1 cellular context compared by ENCODE assay signal in genomic region chr2:15730545-15731212, GRCh38.
A peak's percentile ranks its signal among the peaks of the same experiment; 100 is the strongest.
TF ChIP-seq lines count a peak whose summit lies in the region.

No MANE protein-coding gene starts in this region.

TF ChIP-seq in K562, 482 proteins besides CTCF, POLR2A, EP300 and RAD21 (continued from another document):
- TF ChIP-seq ZBTB34 (CRISPR knock-in tag; IDR thresholded peaks at IDR 0.05) (no peak), CHCHD3 (CRISPR knock-in tag; IDR thresholded peaks at IDR 0.05) (no peak), ZC3H4 (CRISPR knock-in tag; IDR thresholded peaks at IDR 0.05; ENCODE audit: borderline replicate concordance) (no peak), ZNF384 (IDR thresholded peaks at IDR 0.05; ENCODE audit: low read depth, low read length) (no peak), TAF9B (IDR thresholded peaks at IDR 0.05; ENCODE audit: partially characterized antibody) (peak; percentile 97), GTF2F1 (IDR thresholded peaks at IDR 0.05; ENCODE audit: low read depth, low read length) (no peak), RB1 (IDR thresholded peaks at IDR 0.05; ENCODE audit: low read depth) (peak; percentile 34; the same call in 1 of the 2 replicates), NFIC (IDR thresholded peaks at IDR 0.05) (peak; percentile 99), ZBTB33 (CRISPR knock-in tag; IDR thresholded peaks at IDR 0.05) (no peak), IFI16 (CRISPR knock-in tag; IDR thresholded peaks at IDR 0.05) (no peak), STAG1 (CRISPR knock-in tag; IDR thresholded peaks at IDR 0.05; ENCODE audit: borderline replicate concordance) (no peak), TAL1 (IDR thresholded peaks at IDR 0.05) (peak; percentile 59), POU5F1 (IDR thresholded peaks at IDR 0.05; ENCODE audit: borderline replicate concordance, low read depth, low read length, partially characterized antibody) (no peak), THRAP3 (IDR thresholded peaks at IDR 0.05; ENCODE audit: borderline replicate concordance) (no peak), HDAC6 (IDR thresholded peaks at IDR 0.05; ENCODE audit: low read depth, low read length) (no peak), TBL1XR1 (IDR thresholded peaks at IDR 0.05; ENCODE audit: low read length in 2 of 2) (peak in 1 of 2 experiments; percentile 50; a peak in 1 of 4 replicates), ZNF408 (CRISPR knock-in tag; IDR thresholded peaks at IDR 0.05; ENCODE audit: low read depth) (no peak), ZNF764 (CRISPR knock-in tag; IDR thresholded peaks at IDR 0.05; ENCODE audit: low read depth) (no peak), ETV1 (tag; conservative IDR thresholded peaks at IDR 0.05; ENCODE audit: low read depth) (no peak), STAT5A (IDR thresholded peaks at IDR 0.05; ENCODE audit: borderline replicate concordance, low read length) (no peak; the same call in 1 of the 2 replicates), SFPQ (IDR thresholded peaks at IDR 0.05; ENCODE audit: low read depth, low read length) (no peak), RFX7 (CRISPR knock-in tag; IDR thresholded peaks at IDR 0.05) (no peak), ETS2 (tag; IDR thresholded peaks at IDR 0.05; ENCODE audit: borderline replicate concordance, poor library complexity, severe bottlenecking) (no peak), RBM14 (IDR thresholded peaks at IDR 0.05; ENCODE audit: borderline replicate concordance, insufficient read depth, low read depth, low read length) (no peak), TEAD2 (tag; IDR thresholded peaks at IDR 0.05) (no peak), HNRNPUL1 (IDR thresholded peaks at IDR 0.05; ENCODE audit: low read length) (no peak), CAMTA2 (CRISPR knock-in tag; conservative IDR thresholded peaks at IDR 0.05) (no peak), CSDE1 (IDR thresholded peaks at IDR 0.05) (no peak), NFATC3 (IDR thresholded peaks at IDR 0.05) (no peak), MAZ (CRISPR knock-in tag; conservative IDR thresholded peaks at IDR 0.05 in 1 of 2, IDR thresholded peaks at IDR 0.05 in 1 of 2) (peak in 1 of 2 experiments; percentile 78; a peak in 2 of 4 replicates), LARP7 (IDR thresholded peaks at IDR 0.05) (no peak), BRD9 (IDR thresholded peaks at IDR 0.05; ENCODE audit: low read depth, partially characterized antibody) (no peak), ZNF561 (CRISPR knock-in tag; conservative IDR thresholded peaks at IDR 0.05) (no peak), E2F3 (CRISPR knock-in tag; IDR thresholded peaks at IDR 0.05) (no peak; the same call in 1 of the 2 replicates), KDM1A (IDR thresholded peaks at IDR 0.05) (peak; percentile 8 to 43; a peak in 1 of 4 replicates), MCM7 (IDR thresholded peaks at IDR 0.05) (no peak), KAT8 (IDR thresholded peaks at IDR 0.05; ENCODE audit: low read depth) (no peak), ILF3 (IDR thresholded peaks at IDR 0.05; ENCODE audit: borderline replicate concordance) (no peak), PTTG1 (tag; IDR thresholded peaks at IDR 0.05; ENCODE audit: low read depth) (no peak), ZBTB1 (CRISPR knock-in tag; IDR thresholded peaks at IDR 0.05; ENCODE audit: borderline replicate concordance, low read depth) (peak; percentile 73; the same call in 1 of the 2 replicates), ZBED1 (IDR thresholded peaks at IDR 0.05) (no peak), RBM34 (IDR thresholded peaks at IDR 0.05; ENCODE audit: borderline replicate concordance, insufficient read depth, low read length) (no peak), TEAD1 (CRISPR knock-in tag; IDR thresholded peaks at IDR 0.05) (0 out of 4 replicates have a peak, but pooled peaks of 1 of the 2 experiments have one; percentile 33), XRCC5 (IDR thresholded peaks at IDR 0.05; ENCODE audit: low read depth, low read length) (no peak), DPF2 (IDR thresholded peaks at IDR 0.05) (peak; percentile 84), MEF2D (tag; conservative IDR thresholded peaks at IDR 0.05; ENCODE audit: low read depth) (no peak), CREBBP (IDR thresholded peaks at IDR 0.05; ENCODE audit: low read depth, low read length) (no peak), TRIM24 (IDR thresholded peaks at IDR 0.05) (peak; percentile 43 to 63; a peak in 3 of 4 replicates), THRA (IDR thresholded peaks at IDR 0.05) (no peak), RNF2 (IDR thresholded peaks at IDR 0.05) (peak; percentile 50; the same call in 1 of the 2 replicates), POLR2H (tag; IDR thresholded peaks at IDR 0.05; ENCODE audit: low read depth) (no peak)
- TF ChIP-seq, protein P1, sequence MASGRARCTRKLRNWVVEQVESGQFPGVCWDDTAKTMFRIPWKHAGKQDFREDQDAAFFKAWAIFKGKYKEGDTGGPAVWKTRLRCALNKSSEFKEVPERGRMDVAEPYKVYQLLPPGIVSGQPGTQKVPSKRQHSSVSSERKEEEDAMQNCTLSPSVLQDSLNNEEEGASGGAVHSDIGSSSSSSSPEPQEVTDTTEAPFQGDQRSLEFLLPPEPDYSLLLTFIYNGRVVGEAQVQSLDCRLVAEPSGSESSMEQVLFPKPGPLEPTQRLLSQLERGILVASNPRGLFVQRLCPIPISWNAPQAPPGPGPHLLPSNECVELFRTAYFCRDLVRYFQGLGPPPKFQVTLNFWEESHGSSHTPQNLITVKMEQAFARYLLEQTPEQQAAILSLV (tag; IDR thresholded peaks at IDR 0.05): no peak
- TF ChIP-seq, protein P2, sequence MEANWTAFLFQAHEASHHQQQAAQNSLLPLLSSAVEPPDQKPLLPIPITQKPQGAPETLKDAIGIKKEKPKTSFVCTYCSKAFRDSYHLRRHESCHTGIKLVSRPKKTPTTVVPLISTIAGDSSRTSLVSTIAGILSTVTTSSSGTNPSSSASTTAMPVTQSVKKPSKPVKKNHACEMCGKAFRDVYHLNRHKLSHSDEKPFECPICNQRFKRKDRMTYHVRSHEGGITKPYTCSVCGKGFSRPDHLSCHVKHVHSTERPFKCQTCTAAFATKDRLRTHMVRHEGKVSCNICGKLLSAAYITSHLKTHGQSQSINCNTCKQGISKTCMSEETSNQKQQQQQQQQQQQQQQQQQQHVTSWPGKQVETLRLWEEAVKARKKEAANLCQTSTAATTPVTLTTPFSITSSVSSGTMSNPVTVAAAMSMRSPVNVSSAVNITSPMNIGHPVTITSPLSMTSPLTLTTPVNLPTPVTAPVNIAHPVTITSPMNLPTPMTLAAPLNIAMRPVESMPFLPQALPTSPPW (CRISPR knock-in tag; IDR thresholded peaks at IDR 0.05): peak; percentile 47; the same call in 1 of the 2 replicates
- TF ChIP-seq, protein P3, sequence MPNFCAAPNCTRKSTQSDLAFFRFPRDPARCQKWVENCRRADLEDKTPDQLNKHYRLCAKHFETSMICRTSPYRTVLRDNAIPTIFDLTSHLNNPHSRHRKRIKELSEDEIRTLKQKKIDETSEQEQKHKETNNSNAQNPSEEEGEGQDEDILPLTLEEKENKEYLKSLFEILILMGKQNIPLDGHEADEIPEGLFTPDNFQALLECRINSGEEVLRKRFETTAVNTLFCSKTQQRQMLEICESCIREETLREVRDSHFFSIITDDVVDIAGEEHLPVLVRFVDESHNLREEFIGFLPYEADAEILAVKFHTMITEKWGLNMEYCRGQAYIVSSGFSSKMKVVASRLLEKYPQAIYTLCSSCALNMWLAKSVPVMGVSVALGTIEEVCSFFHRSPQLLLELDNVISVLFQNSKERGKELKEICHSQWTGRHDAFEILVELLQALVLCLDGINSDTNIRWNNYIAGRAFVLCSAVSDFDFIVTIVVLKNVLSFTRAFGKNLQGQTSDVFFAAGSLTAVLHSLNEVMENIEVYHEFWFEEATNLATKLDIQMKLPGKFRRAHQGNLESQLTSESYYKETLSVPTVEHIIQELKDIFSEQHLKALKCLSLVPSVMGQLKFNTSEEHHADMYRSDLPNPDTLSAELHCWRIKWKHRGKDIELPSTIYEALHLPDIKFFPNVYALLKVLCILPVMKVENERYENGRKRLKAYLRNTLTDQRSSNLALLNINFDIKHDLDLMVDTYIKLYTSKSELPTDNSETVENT (CRISPR knock-in tag; IDR thresholded peaks at IDR 0.05): no peak
- TF ChIP-seq, protein P4, sequence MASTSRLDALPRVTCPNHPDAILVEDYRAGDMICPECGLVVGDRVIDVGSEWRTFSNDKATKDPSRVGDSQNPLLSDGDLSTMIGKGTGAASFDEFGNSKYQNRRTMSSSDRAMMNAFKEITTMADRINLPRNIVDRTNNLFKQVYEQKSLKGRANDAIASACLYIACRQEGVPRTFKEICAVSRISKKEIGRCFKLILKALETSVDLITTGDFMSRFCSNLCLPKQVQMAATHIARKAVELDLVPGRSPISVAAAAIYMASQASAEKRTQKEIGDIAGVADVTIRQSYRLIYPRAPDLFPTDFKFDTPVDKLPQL (IDR thresholded peaks at IDR 0.05; ENCODE audit: extremely low read depth, insufficient read length): no peak
- TF ChIP-seq, protein P5, sequence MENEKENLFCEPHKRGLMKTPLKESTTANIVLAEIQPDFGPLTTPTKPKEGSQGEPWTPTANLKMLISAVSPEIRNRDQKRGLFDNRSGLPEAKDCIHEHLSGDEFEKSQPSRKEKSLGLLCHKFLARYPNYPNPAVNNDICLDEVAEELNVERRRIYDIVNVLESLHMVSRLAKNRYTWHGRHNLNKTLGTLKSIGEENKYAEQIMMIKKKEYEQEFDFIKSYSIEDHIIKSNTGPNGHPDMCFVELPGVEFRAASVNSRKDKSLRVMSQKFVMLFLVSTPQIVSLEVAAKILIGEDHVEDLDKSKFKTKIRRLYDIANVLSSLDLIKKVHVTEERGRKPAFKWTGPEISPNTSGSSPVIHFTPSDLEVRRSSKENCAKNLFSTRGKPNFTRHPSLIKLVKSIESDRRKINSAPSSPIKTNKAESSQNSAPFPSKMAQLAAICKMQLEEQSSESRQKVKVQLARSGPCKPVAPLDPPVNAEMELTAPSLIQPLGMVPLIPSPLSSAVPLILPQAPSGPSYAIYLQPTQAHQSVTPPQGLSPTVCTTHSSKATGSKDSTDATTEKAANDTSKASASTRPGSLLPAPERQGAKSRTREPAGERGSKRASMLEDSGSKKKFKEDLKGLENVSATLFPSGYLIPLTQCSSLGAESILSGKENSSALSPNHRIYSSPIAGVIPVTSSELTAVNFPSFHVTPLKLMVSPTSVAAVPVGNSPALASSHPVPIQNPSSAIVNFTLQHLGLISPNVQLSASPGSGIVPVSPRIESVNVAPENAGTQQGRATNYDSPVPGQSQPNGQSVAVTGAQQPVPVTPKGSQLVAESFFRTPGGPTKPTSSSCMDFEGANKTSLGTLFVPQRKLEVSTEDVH (IDR thresholded peaks at IDR 0.05; ENCODE audit: low read depth, partially characterized antibody): no peak
